ENCODE assay signal across 7 cellular contexts in genomic region chr14:19344261-19344660, GRCh38.
A peak's percentile ranks its signal among the peaks of the same experiment; 100 is the strongest.
DNase-seq lines count a peak whose midpoint lies in the region; ATAC-seq, FAIRE-seq and TF ChIP-seq lines count a peak whose summit lies in the region.
"Not testable (repeated sequence)": the region's sequence is repeated elsewhere in the genome, so short reads cannot be mapped to it uniquely, and the experiment has no call there.

No MANE protein-coding gene starts in this region.

- H3K27me3 Mint-ChIP-seq in osteocyte (ENCODE audit: unreplicated experiment), result not testable (repeated sequence)

- not testable (repeated sequence) for H3K9me3 Mint-ChIP-seq in osteocyte (ENCODE audit: unreplicated experiment)

- in situ Hi-C loops in Panc1 (cut with HindIII; ENCODE audit: low pct_unique_long_range_greater_than_20kb, low sequenced_read_pairs), result not testable (repeated sequence)

- TF ChIP-seq CTCF in A549 (IDR thresholded peaks at IDR 0.05); OCI-LY3 (IDR thresholded peaks at IDR 0.05; ENCODE audit: low read depth, low read length); mucosa of descending colon (IDR thresholded peaks at IDR 0.05); osteocyte (IDR thresholded peaks at IDR 0.05); upper lobe of left lung (IDR thresholded peaks at IDR 0.05): not testable (repeated sequence)
- TF ChIP-seq CTCF in Panc1 (IDR thresholded peaks at IDR 0.05), result peak; percentile 22

- H3K4me2 ChIP-seq in A549 (peak overlapping the region; percentile 66), OCI-LY3 (ENCODE audit: low read length) (peak overlapping the region; percentile 44)

- POLR2A ChIA-PET in A549 (lab: Yijun Ruan, JAX); Panc1 (lab: Charles Lee): not testable (repeated sequence)

- TF ChIP-seq EP300 in A549 (IDR thresholded peaks at IDR 0.05); upper lobe of left lung (IDR thresholded peaks at IDR 0.05): not testable (repeated sequence)

- H3K36me3 Mint-ChIP-seq in osteocyte (ENCODE audit: unreplicated experiment), result not testable (repeated sequence)

- not testable (repeated sequence) for H3K4me1 Mint-ChIP-seq in osteocyte (ENCODE audit: unreplicated experiment)

- not testable (repeated sequence) for H3K27ac ChIP-seq in A549; OCI-LY3 (ENCODE audit: low read length); Panc1 (ENCODE audit: low read length); upper lobe of left lung

- H3K4me3 Mint-ChIP-seq in osteocyte (ENCODE audit: unreplicated experiment), result not testable (repeated sequence)

- not testable (repeated sequence) for TF ChIP-seq POLR2A in A549 (IDR thresholded peaks at IDR 0.05; ENCODE audit: low read length); upper lobe of left lung (IDR thresholded peaks at IDR 0.05)

- H3K4me1 ChIP-seq in A549; OCI-LY3 (ENCODE audit: low read length); Panc1 (ENCODE audit: control insufficient read depth, insufficient read depth, low read length); mucosa of descending colon (ENCODE audit: low read depth); upper lobe of left lung: not testable (repeated sequence)

- ATAC-seq in A549, result peak in 1 of 2 experiments; percentile 3; a peak in 3 of 6 replicates
- ATAC-seq in Panc1, result peak; percentile 3; the same call in 1 of the 2 replicates
- ATAC-seq in mucosa of descending colon, result peak; percentile 24
- ATAC-seq in upper lobe of left lung (ENCODE audit: low FRiP score in 2 of 2), result peak; percentile 38 to 47

- intact Hi-C loops in Panc1 (cut with micrococcal nuclease; ENCODE audit: unreplicated experiment); mucosa of descending colon (cut with DNase I, micrococcal nuclease): not testable (repeated sequence)

- not testable (repeated sequence) for H3K4me3 ChIP-seq in A549; Panc1 (ENCODE audit: low read depth in 2 of 2, low read length in 2 of 2); mucosa of descending colon; upper lobe of left lung
- H3K4me3 ChIP-seq in OCI-LY3 (ENCODE audit: low read length), result peak overlapping the region; percentile 39

- CTCF ChIA-PET in A549 (lab: Yijun Ruan, JAX); Panc1 (lab: Charles Lee): not testable (repeated sequence)

- 24% methylated on average over 4 of the region's 4 CpGs for WGBS in A549 (ENCODE audit: missing lambda C conversion rate)
- 52 to 66% methylated on average over 4 of the region's 4 CpGs for WGBS in upper lobe of left lung, 2 donors

- not testable (repeated sequence) for H2AFZ ChIP-seq in OCI-LY3 (ENCODE audit: low read depth, low read length)

- not testable (repeated sequence) for H3K9ac ChIP-seq in OCI-LY3 (ENCODE audit: low read length)

- not testable (repeated sequence) for H3K27me3 ChIP-seq in OCI-LY3 (ENCODE audit: low read depth, low read length); Panc1 (ENCODE audit: control insufficient read depth, insufficient read depth, low read length); upper lobe of left lung

- H3K79me2 ChIP-seq in OCI-LY3 (ENCODE audit: low read length), result not testable (repeated sequence)

- not testable (repeated sequence) for BruUV-seq in Panc1 (replicated peaks; lab: Mats Ljungman, UMichigan)

- FAIRE-seq in A549 (lab: Jason Lieb, UNC), result not testable (repeated sequence)

- H3K9me3 ChIP-seq in A549; OCI-LY3 (ENCODE audit: insufficient read depth, low read length); Panc1 (ENCODE audit: control insufficient read depth, insufficient read depth, low read depth, low read length); upper lobe of left lung: not testable (repeated sequence)
- peaks cover 12% of the 10 kb centered on the region for H3K9me3 ChIP-seq in mucosa of descending colon

- not testable (repeated sequence) for H4K20me1 ChIP-seq in OCI-LY3 (ENCODE audit: insufficient read depth, low read length)

- H3K27ac Mint-ChIP-seq in osteocyte (ENCODE audit: unreplicated experiment), result not testable (repeated sequence)

- TF ChIP-seq RAD21 in A549 (conservative IDR thresholded peaks at IDR 0.05 in 1 of 2, IDR thresholded peaks at IDR 0.05 in 1 of 2), result not testable (repeated sequence)

- not testable (repeated sequence) for H3K36me3 ChIP-seq in OCI-LY3 (replicated peaks; ENCODE audit: low read depth, low read length); Panc1 (ENCODE audit: control insufficient read depth, insufficient read depth, low read length); mucosa of descending colon (ENCODE audit: low read depth); upper lobe of left lung

- DNase-seq in A549 (ENCODE audit: low read depth in 1 of 2, low spot score in 1 of 2); mucosa of descending colon; upper lobe of left lung: not testable (repeated sequence)
- peak; percentile 8 for DNase-seq in Panc1 (ENCODE audit: low read depth, low spot score)
- peak; percentile 47 for DNase-seq in activated effector memory CD4-positive, alpha-beta T cell treated with anti-CD3 and anti-CD28 coated beads, Interleukin-2, amount 50 U/mL, for 16 hours
- peak; percentile 81 for DNase-seq in osteocyte (ENCODE audit: extremely low spot score, unreplicated experiment)
